In genomic region chr6:163327165-163327880, GRCh38 we compare ENCODE assay signal across 26 cellular contexts.
DNase-seq lines count a peak whose midpoint lies in the region; ATAC-seq and TF ChIP-seq lines count a peak whose summit lies in the region.
"Had no signal": no experiment of that assay in that cellular context is flagged by ENCODE, and none has a peak within 500 bp of the region (broad histone marks: within the 10 kb centered on the region; RNA-seq: fewer than 3 reads in every experiment).

No MANE protein-coding gene starts in this region.

- POLR2A ChIA-PET in Panc1 (lab: Charles Lee), result no interaction called here
- POLR2A ChIA-PET in naive thymus-derived CD4-positive, alpha-beta T cell (lab: Charles Lee), result no interaction called here
- POLR2A ChIA-PET in activated CD8-positive, alpha-beta T cell treated with anti-CD3 and anti-CD28 coated beads for 36 hours (lab: Charles Lee), result no interaction called here

- no peak for TF ChIP-seq POLR2A in ovary (IDR thresholded peaks at IDR 0.05)

- H3K27ac ChIP-seq in Panc1 (ENCODE audit: low read length) (peak overlapping the region; percentile 87), caudate nucleus (ENCODE audit: low read depth, low read length) (peak overlapping the region; percentile 95), temporal lobe (ENCODE audit: low read depth, low read length) (peak overlapping the region; percentile 96), ovary (no peak overlapping the region)
- H3K27ac ChIP-seq in naive thymus-derived CD4-positive, alpha-beta T cell (ENCODE audit: low read depth, low read length), result no peak overlapping the region
- H3K27ac ChIP-seq: GM23248, HL-60, SJSA1 had no signal

- H3K4me1 ChIP-seq in Panc1 (ENCODE audit: control insufficient read depth, insufficient read depth, low read length) (peaks cover 36% of the 10 kb centered on the region), ovary (ENCODE audit: insufficient read depth) (no peaks in the 10 kb centered on the region)
- H3K4me1 ChIP-seq in naive thymus-derived CD4-positive, alpha-beta T cell (ENCODE audit: control insufficient read depth in 2 of 2, insufficient read depth in 2 of 2, low read length in 2 of 2), result no peaks in the 10 kb centered on the region

- no peaks in the 10 kb centered on the region for H3K27me3 ChIP-seq in Panc1 (ENCODE audit: control insufficient read depth, insufficient read depth, low read length)
- no peaks in the 10 kb centered on the region for H3K27me3 ChIP-seq in naive thymus-derived CD4-positive, alpha-beta T cell (ENCODE audit: control insufficient read depth in 2 of 2, insufficient read depth in 2 of 2, low read length in 2 of 2)
- H3K27me3 ChIP-seq in ovary, result no peaks in the 10 kb centered on the region
- H3K27me3 ChIP-seq: SJSA1 had no signal

- BruUV-seq in Panc1 (replicated peaks; lab: Mats Ljungman, UMichigan), result no TSS peak

- peaks cover 0 to 3% (median 0%) of the 10 kb centered on the region in 11 donors for H3K9me3 Mint-ChIP-seq in naive thymus-derived CD4-positive, alpha-beta T cell
- no peaks in the 10 kb centered on the region for H3K9me3 Mint-ChIP-seq in activated CD8-positive, alpha-beta T cell treated with anti-CD3 and anti-CD28 coated beads for 36 hours

- no peak for TF ChIP-seq CTCF in Panc1 (IDR thresholded peaks at IDR 0.05)
- no peak for TF ChIP-seq CTCF in activated CD8-positive, alpha-beta T cell treated with anti-CD3 and anti-CD28 coated beads for 36 hours (IDR thresholded peaks at IDR 0.05)
- no peak for TF ChIP-seq CTCF in ovary (IDR thresholded peaks at IDR 0.05)

- no peak overlapping the region for H3K4me3 Mint-ChIP-seq in naive thymus-derived CD4-positive, alpha-beta T cell
- no peak overlapping the region for H3K4me3 Mint-ChIP-seq in activated CD8-positive, alpha-beta T cell treated with anti-CD3 and anti-CD28 coated beads for 36 hours
- H3K4me3 Mint-ChIP-seq: CD4-positive, CD25-positive, alpha-beta regulatory T cell; H9 had no signal

- WGBS in ovary, 3 donors, result 87 to 96% (median 95%) methylated on average over 9 of the region's 9 CpGs

- no peak for TF ChIP-seq EP300 in ovary (IDR thresholded peaks at IDR 0.05)

- H3K27me3 Mint-ChIP-seq in naive thymus-derived CD4-positive, alpha-beta T cell, result peaks cover 2 to 16% (median 6%) of the 10 kb centered on the region in 5 donors
- H3K27me3 Mint-ChIP-seq in activated CD8-positive, alpha-beta T cell treated with anti-CD3 and anti-CD28 coated beads for 36 hours, result peaks cover 2% of the 10 kb centered on the region
- H3K27me3 Mint-ChIP-seq: CD4-positive, CD25-positive, alpha-beta regulatory T cell had no signal

- H3K36me3 ChIP-seq in Panc1 (ENCODE audit: control insufficient read depth, insufficient read depth, low read length) (no peaks in the 10 kb centered on the region), ovary (no peaks in the 10 kb centered on the region)
- no peaks in the 10 kb centered on the region for H3K36me3 ChIP-seq in naive thymus-derived CD4-positive, alpha-beta T cell (ENCODE audit: control insufficient read depth in 2 of 3, insufficient read depth in 3 of 3, low read length in 3 of 3)
- H3K36me3 ChIP-seq: SJSA1 had no signal

- H3K4me3 ChIP-seq in Panc1 (ENCODE audit: low read depth in 2 of 2, low read length in 2 of 2), result no peak overlapping the region
- H3K4me3 ChIP-seq in naive thymus-derived CD4-positive, alpha-beta T cell (ENCODE audit: low read length), result no peak overlapping the region
- H3K4me3 ChIP-seq in ovary, result no peak overlapping the region
- H3K4me3 ChIP-seq: GM12878, GM23248, SJSA1 had no signal

- DNase-seq in Panc1 (ENCODE audit: low read depth, low spot score) (no peak), caudate nucleus (lab: John Stamatoyannopoulos, UW) (no peak), COLO668 (lab: John Stamatoyannopoulos, UW; ENCODE audit: unreplicated experiment) (no peak), ovary (no peak)
- DNase-seq in naive thymus-derived CD4-positive, alpha-beta T cell, result no peak
- no peak for DNase-seq in activated CD8-positive, alpha-beta T cell treated with anti-CD3 and anti-CD28 coated beads for 36 hours
- DNase-seq: CD4-positive, CD25-positive, alpha-beta regulatory T cell; DMS 273 treated with DMSO at 0.1 percent for 48 hours; DND-41; GM23248; H9; Karpas-422; MV-4-11; NCI-H1694; NCI-H2081; NCI-H2171 treated with DMSO at 0.1 percent for 48 hours; NCI-H446; NCI-H526 treated with DMSO at 0.1 percent for 48 hours; OCI-M1 had no signal

- CTCF ChIA-PET in Panc1 (lab: Charles Lee), result no interaction called here
- CTCF ChIA-PET in naive thymus-derived CD4-positive, alpha-beta T cell (lab: Charles Lee), result no interaction called here
- CTCF ChIA-PET in activated CD8-positive, alpha-beta T cell treated with anti-CD3 and anti-CD28 coated beads for 36 hours (lab: Charles Lee), result no interaction called here

- peaks cover 0 to 5% (median 0%) of the 10 kb centered on the region in 7 donors for H3K4me1 Mint-ChIP-seq in naive thymus-derived CD4-positive, alpha-beta T cell
- H3K4me1 Mint-ChIP-seq in activated CD8-positive, alpha-beta T cell treated with anti-CD3 and anti-CD28 coated beads for 36 hours (ENCODE audit: low read depth), result no peaks in the 10 kb centered on the region

- in situ Hi-C loops in Panc1 (cut with HindIII; ENCODE audit: low pct_unique_long_range_greater_than_20kb, low sequenced_read_pairs), result no loop called here

- ATAC-seq in Panc1 (no peak), HG02938 (IDR thresholded peaks at IDR 0.05; ENCODE audit: unreplicated experiment) (no peak)
- ATAC-seq in naive thymus-derived CD4-positive, alpha-beta T cell, result peak; percentile 14
- ATAC-seq in activated CD8-positive, alpha-beta T cell treated with anti-CD3 and anti-CD28 coated beads for 36 hours, result no peak
- ATAC-seq: GM12878, Right ventricle myocardium inferior had no signal

- no peak overlapping the region for H3K27ac Mint-ChIP-seq in naive thymus-derived CD4-positive, alpha-beta T cell
- H3K27ac Mint-ChIP-seq in activated CD8-positive, alpha-beta T cell treated with anti-CD3 and anti-CD28 coated beads for 36 hours, result no peak overlapping the region
- H3K27ac Mint-ChIP-seq: CD4-positive, CD25-positive, alpha-beta regulatory T cell had no signal

- no peaks in the 10 kb centered on the region for H3K36me3 Mint-ChIP-seq in naive thymus-derived CD4-positive, alpha-beta T cell
- H3K36me3 Mint-ChIP-seq in activated CD8-positive, alpha-beta T cell treated with anti-CD3 and anti-CD28 coated beads for 36 hours (ENCODE audit: low read depth), result no peaks in the 10 kb centered on the region
- H3K36me3 Mint-ChIP-seq: CD4-positive, CD25-positive, alpha-beta regulatory T cell had no signal

- intact Hi-C loops in Panc1 (cut with micrococcal nuclease; ENCODE audit: unreplicated experiment) (loop anchor here (10.0 kb wide), 1 partner anchor 143 kb away; no protein-coding TSS in a partner anchor), ovary (cut with DNase I) (no loop called here)
- intact Hi-C loops in naive thymus-derived CD4-positive, alpha-beta T cell (cut with micrococcal nuclease), result no loop called here
- intact Hi-C loops in activated CD8-positive, alpha-beta T cell treated with anti-CD3 and anti-CD28 coated beads for 36 hours (cut with micrococcal nuclease), result no loop called here

- H3K9me3 ChIP-seq in Panc1 (ENCODE audit: control insufficient read depth, insufficient read depth, low read depth, low read length), result no peaks in the 10 kb centered on the region
- no peaks in the 10 kb centered on the region for H3K9me3 ChIP-seq in naive thymus-derived CD4-positive, alpha-beta T cell (ENCODE audit: control insufficient read depth in 2 of 3, low read length in 3 of 3)
- H3K9me3 ChIP-seq in ovary, result no peaks in the 10 kb centered on the region
- H3K9me3 ChIP-seq: Caco-2, SJSA1 had no signal

Comparison
In these comparisons a context has a peak if more than half of its experiments do, and no peak if none do; other contexts are left out.
1. H3K27ac ChIP-seq: peak in Panc1 (single experiment), caudate nucleus (single experiment) and temporal lobe (single experiment); none in naive thymus-derived CD4-positive, alpha-beta T cell (single experiment) and ovary (0 of 2).